Comparison of ENCODE assay signal across 20 cellular contexts in genomic region chr4:93232883-93233282, GRCh38.
"Had no signal": no experiment of that assay in that cellular context is flagged by ENCODE, and none has a peak within 500 bp of the region (broad histone marks: within the 10 kb centered on the region; RNA-seq: fewer than 3 reads in every experiment).

No MANE protein-coding gene starts in this region.

- H3K4me3 Mint-ChIP-seq: naive thymus-derived CD8-positive, alpha-beta T cell; nephron; stimulated activated naive B cell treated with anti-CD40 and anti-IgM and Interleukin-4, amounts not matched to agents 10 μg/mL and 1 μg/mL and 100 μg/mL, for 72 hours; type B pancreatic cell had no signal

- DNase-seq: kidney glomerular epithelial cell; left cardiac atrium; lower lobe of right lung; mammary epithelial cell; mesenchymal stem cell; naive thymus-derived CD8-positive, alpha-beta T cell; ovary; retina; right cardiac atrium; stimulated activated CD4-positive, alpha-beta T cell treated with anti-CD3 and anti-CD28 coated beads, Interleukin-12 subunit alpha, Interleukin-12 subunit beta, amount 100 ng/mL, for 4 hours; stimulated activated CD4-positive, alpha-beta T cell treated with anti-CD3 and anti-CD28 coated beads, Interleukin-15, amount 100 ng/mL, for 24 hours; stimulated activated CD4-positive, alpha-beta T cell treated with anti-CD3 and anti-CD28 coated beads, Interleukin-2, amount 100 ng/mL, for 24 hours; stimulated activated CD4-positive, alpha-beta T cell treated with anti-CD3 and anti-CD28 coated beads, Interleukin-4, amount 100 ng/mL, for 1 hour; stimulated activated naive B cell treated with anti-CD40 and anti-IgM and Interleukin-4, amounts not matched to agents 10 μg/mL and 1 μg/mL and 100 μg/mL, for 72 hours; stimulated activated naive CD8-positive, alpha-beta T cell treated with anti-CD3 and anti-CD28 coated beads, Interleukin-15, Interleukin-2, amounts not matched to agents 100 U/mL and 50 U/mL, for 24 hours; tibial artery had no signal

- H3K36me3 Mint-ChIP-seq: naive thymus-derived CD8-positive, alpha-beta T cell; stimulated activated naive B cell treated with anti-CD40 and anti-IgM and Interleukin-4, amounts not matched to agents 10 μg/mL and 1 μg/mL and 100 μg/mL, for 72 hours; type B pancreatic cell had no signal

- H3K9me3 Mint-ChIP-seq: nephron; stimulated activated naive B cell treated with anti-CD40 and anti-IgM and Interleukin-4, amounts not matched to agents 10 μg/mL and 1 μg/mL and 100 μg/mL, for 72 hours; type B pancreatic cell had no signal

- ATAC-seq: left cardiac atrium; left lobe of liver; lower lobe of right lung; naive thymus-derived CD8-positive, alpha-beta T cell; right cardiac atrium; sciatic nerve; stimulated activated naive B cell treated with anti-CD40 and anti-IgM and Interleukin-4, amounts not matched to agents 10 μg/mL and 1 μg/mL and 100 μg/mL, for 72 hours; stimulated activated naive CD8-positive, alpha-beta T cell treated with anti-CD3 and anti-CD28 coated beads, Interleukin-15, Interleukin-2, amounts not matched to agents 100 U/mL and 50 U/mL, for 24 hours had no signal

- H3K4me1 Mint-ChIP-seq: naive thymus-derived CD8-positive, alpha-beta T cell; nephron; stimulated activated naive B cell treated with anti-CD40 and anti-IgM and Interleukin-4, amounts not matched to agents 10 μg/mL and 1 μg/mL and 100 μg/mL, for 72 hours had no signal

- H3K27me3 Mint-ChIP-seq: naive thymus-derived CD8-positive, alpha-beta T cell; stimulated activated naive B cell treated with anti-CD40 and anti-IgM and Interleukin-4, amounts not matched to agents 10 μg/mL and 1 μg/mL and 100 μg/mL, for 72 hours; type B pancreatic cell had no signal

- H3K27ac Mint-ChIP-seq: naive thymus-derived CD8-positive, alpha-beta T cell; nephron; stimulated activated naive B cell treated with anti-CD40 and anti-IgM and Interleukin-4, amounts not matched to agents 10 μg/mL and 1 μg/mL and 100 μg/mL, for 72 hours; type B pancreatic cell had no signal
